In the genomic region with DNA sequence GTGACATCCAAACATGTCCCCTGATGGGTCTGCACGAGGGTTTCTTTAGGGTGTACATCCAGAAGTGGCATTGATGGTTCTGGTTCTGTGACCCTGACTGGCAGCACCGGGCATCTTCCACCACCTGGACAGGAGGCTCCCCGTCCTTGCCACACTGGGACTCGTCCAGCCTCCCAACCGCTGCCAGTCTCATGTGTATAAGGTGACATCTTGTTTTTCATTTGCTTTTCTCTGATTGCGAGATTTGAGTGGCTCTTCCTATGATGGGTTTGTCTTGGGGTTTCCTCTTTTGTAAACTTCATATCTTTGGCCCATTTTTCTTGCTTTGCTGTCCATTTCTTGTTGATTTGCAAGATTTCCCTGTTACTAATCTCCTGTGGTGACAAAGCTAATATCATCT, we compare ENCODE assay signal across 20 cellular contexts. TPM values are rescaled to one million over a fixed set of nuclear protein-coding genes. Genes with fewer than 3 reads are reported as not detected.
A peak's percentile ranks its signal among the peaks of the same experiment; 100 is the strongest.
DNase-seq lines count a peak whose midpoint lies in the region; ATAC-seq lines count a peak whose summit lies in the region.
"Had no signal": no experiment of that assay in that cellular context is flagged by ENCODE, and none has a peak within 500 bp of the region (broad histone marks: within the 10 kb centered on the region; RNA-seq: fewer than 3 reads in every experiment).

No MANE protein-coding gene starts in this region.

- H3K4me1 ChIP-seq in naive thymus-derived CD4-positive, alpha-beta T cell (ENCODE audit: control insufficient read depth in 2 of 2, insufficient read depth in 2 of 2, low read length in 2 of 2) = peaks cover 46 to 58% of the 10 kb centered on the region in 2 donors

- intact Hi-C loops in naive thymus-derived CD4-positive, alpha-beta T cell (cut with micrococcal nuclease) = no loop called here

- peaks cover 0 to 12% (median 8%) of the 10 kb centered on the region in 3 experiments for H3K36me3 ChIP-seq in naive thymus-derived CD4-positive, alpha-beta T cell (ENCODE audit: control insufficient read depth in 2 of 3, insufficient read depth in 3 of 3, low read length in 3 of 3)

- H3K27ac Mint-ChIP-seq in T-helper 2 cell treated with Interferon-gamma antibody and Interleukin-4, amounts not matched to agents 5 μg/mL and 100 μg/mL, for 36 hours = peak overlapping the region; percentile 67
- H3K27ac Mint-ChIP-seq in IgD-negative memory B cell = peak overlapping the region; percentile 73 to 87 (median 74)
- peak overlapping the region; percentile 72 for H3K27ac Mint-ChIP-seq in activated naive CD8-positive, alpha-beta T cell
- peak overlapping the region; percentile 30 to 98 (median 89) for H3K27ac Mint-ChIP-seq in naive thymus-derived CD4-positive, alpha-beta T cell
- H3K27ac Mint-ChIP-seq: H9 had no signal

- peaks cover 46% of the 10 kb centered on the region for H3K36me3 Mint-ChIP-seq in T-helper 2 cell treated with Interferon-gamma antibody and Interleukin-4, amounts not matched to agents 5 μg/mL and 100 μg/mL, for 36 hours (ENCODE audit: low read depth)
- H3K36me3 Mint-ChIP-seq in IgD-negative memory B cell = peaks cover 2% of the 10 kb centered on the region
- peaks cover 3% of the 10 kb centered on the region for H3K36me3 Mint-ChIP-seq in activated naive CD8-positive, alpha-beta T cell
- H3K36me3 Mint-ChIP-seq in naive thymus-derived CD4-positive, alpha-beta T cell = peaks cover 0 to 28% (median 10%) of the 10 kb centered on the region in 5 donors

- H3K9me3 ChIP-seq in naive thymus-derived CD4-positive, alpha-beta T cell (ENCODE audit: control insufficient read depth in 2 of 3, low read length in 3 of 3) = no peaks in the 10 kb centered on the region
- H3K9me3 ChIP-seq: heart left ventricle had no signal

- no peak for DNase-seq in T-helper 2 cell treated with Interferon-gamma antibody and Interleukin-4, amounts not matched to agents 5 μg/mL and 100 μg/mL, for 36 hours (ENCODE audit: low spot score)
- DNase-seq in T-helper 2 cell (no peak), cerebellar cortex (ENCODE audit: low spot score) (no peak), NCI-H187 treated with DMSO at 0.1 percent for 48 hours (lab: John Stamatoyannopoulos, UW) (no peak), COR-L47 (lab: John Stamatoyannopoulos, UW) (no peak)
- no peak for DNase-seq in naive thymus-derived CD4-positive, alpha-beta T cell
- DNase-seq: activated CD8-positive, alpha-beta memory T cell treated with anti-CD3 and anti-CD28 coated beads, Interleukin-2, amount 50 U/mL, for 48 hours; effector CD4-positive, alpha-beta T cell; foreskin fibroblast; H9; heart left ventricle; left cardiac atrium; mesenchymal stem cell; NCI-H1048; NCI-H1694 treated with DMSO at 0.1 percent for 48 hours; NCI-H526 treated with DMSO at 0.1 percent for 48 hours had no signal

- no peak overlapping the region for H3K4me3 ChIP-seq in naive thymus-derived CD4-positive, alpha-beta T cell (ENCODE audit: low read length)
- H3K4me3 ChIP-seq: heart left ventricle, skin epidermis had no signal

- CTCF ChIA-PET in naive thymus-derived CD4-positive, alpha-beta T cell (lab: Charles Lee) = interaction anchor here (0.6 to 10.2 kb wide), 10 partner anchors 8 to 283 kb away, joined by 3 to 198 read pairs (median 5); partner anchors contain the start of gene LIMD2

- no peaks in the 10 kb centered on the region for H3K9me3 Mint-ChIP-seq in T-helper 2 cell treated with Interferon-gamma antibody and Interleukin-4, amounts not matched to agents 5 μg/mL and 100 μg/mL, for 36 hours
- no peaks in the 10 kb centered on the region for H3K9me3 Mint-ChIP-seq in IgD-negative memory B cell
- H3K9me3 Mint-ChIP-seq in activated naive CD8-positive, alpha-beta T cell (ENCODE audit: low read depth) = no peaks in the 10 kb centered on the region
- H3K9me3 Mint-ChIP-seq in naive thymus-derived CD4-positive, alpha-beta T cell = no peaks in the 10 kb centered on the region
- H3K9me3 Mint-ChIP-seq: H9 had no signal

- no peak overlapping the region for H3K4me3 Mint-ChIP-seq in T-helper 2 cell treated with Interferon-gamma antibody and Interleukin-4, amounts not matched to agents 5 μg/mL and 100 μg/mL, for 36 hours
- peak overlapping the region in 3 of 4 donors; percentile 12 to 32 (median 19) for H3K4me3 Mint-ChIP-seq in IgD-negative memory B cell
- peak overlapping the region; percentile 3 for H3K4me3 Mint-ChIP-seq in activated naive CD8-positive, alpha-beta T cell
- peak overlapping the region; percentile 12 to 79 (median 42) for H3K4me3 Mint-ChIP-seq in naive thymus-derived CD4-positive, alpha-beta T cell
- H3K4me3 Mint-ChIP-seq: H9 had no signal

- no peak for ATAC-seq in naive thymus-derived CD4-positive, alpha-beta T cell
- ATAC-seq: heart left ventricle, left cardiac atrium had no signal

- no peaks in the 10 kb centered on the region for H3K27me3 ChIP-seq in naive thymus-derived CD4-positive, alpha-beta T cell (ENCODE audit: control insufficient read depth in 2 of 2, insufficient read depth in 2 of 2, low read length in 2 of 2)
- H3K27me3 ChIP-seq: heart left ventricle had no signal

- peaks cover 45% of the 10 kb centered on the region for H3K4me1 Mint-ChIP-seq in T-helper 2 cell treated with Interferon-gamma antibody and Interleukin-4, amounts not matched to agents 5 μg/mL and 100 μg/mL, for 36 hours (ENCODE audit: low read depth)
- H3K4me1 Mint-ChIP-seq in IgD-negative memory B cell = peaks cover 28 to 40% (median 30%) of the 10 kb centered on the region in 3 donors
- peaks cover 58% of the 10 kb centered on the region for H3K4me1 Mint-ChIP-seq in activated naive CD8-positive, alpha-beta T cell (ENCODE audit: low read depth)
- peaks cover 38 to 66% (median 56%) of the 10 kb centered on the region in 7 donors for H3K4me1 Mint-ChIP-seq in naive thymus-derived CD4-positive, alpha-beta T cell
- H3K4me1 Mint-ChIP-seq: H9 had no signal

- POLR2A ChIA-PET in naive thymus-derived CD4-positive, alpha-beta T cell (lab: Charles Lee) = interaction anchor here (0.8 to 19.5 kb wide), 13 partner anchors 8 to 118 kb away, joined by 3 to 810 read pairs (median 9); partner anchors contain the start of genes DDX42, LIMD2, MAP3K3 and PSMC5

- H3K27me3 Mint-ChIP-seq in T-helper 2 cell treated with Interferon-gamma antibody and Interleukin-4, amounts not matched to agents 5 μg/mL and 100 μg/mL, for 36 hours (ENCODE audit: low read depth) = no peaks in the 10 kb centered on the region
- H3K27me3 Mint-ChIP-seq in IgD-negative memory B cell = no peaks in the 10 kb centered on the region
- H3K27me3 Mint-ChIP-seq in activated naive CD8-positive, alpha-beta T cell = no peaks in the 10 kb centered on the region
- no peaks in the 10 kb centered on the region for H3K27me3 Mint-ChIP-seq in naive thymus-derived CD4-positive, alpha-beta T cell

- peak overlapping the region; percentile 71 for H3K27ac ChIP-seq in naive thymus-derived CD4-positive, alpha-beta T cell (ENCODE audit: low read depth, low read length)
- H3K27ac ChIP-seq: 22Rv1, heart left ventricle had no signal

RNA-seq across cellular contexts. Expression of gene LIMD2, which starts 9.2 kb away (rescaled TPM):
- polyA plus RNA-seq in IgD-negative memory B cell = 845 TPM
- 100 to 1,000 TPM; 575 to 937 (median 595) TPM for total RNA-seq in naive thymus-derived CD4-positive, alpha-beta T cell
- 100 to 1,000 TPM; 542 to 792 TPM for polyA plus RNA-seq in naive thymus-derived CD4-positive, alpha-beta T cell

RNA-seq across cellular contexts. Expression of gene STRADA, which starts 32.5 kb away (rescaled TPM):
- polyA plus RNA-seq in IgD-negative memory B cell = 24.9 TPM
- 10 to 100 TPM; 51.0 to 69.7 (median 54.2) TPM for total RNA-seq in naive thymus-derived CD4-positive, alpha-beta T cell
- 10 to 100 TPM; 19.9 to 24.2 TPM for polyA plus RNA-seq in naive thymus-derived CD4-positive, alpha-beta T cell
